1 cellular context compared by ENCODE assay signal in the genomic region with DNA sequence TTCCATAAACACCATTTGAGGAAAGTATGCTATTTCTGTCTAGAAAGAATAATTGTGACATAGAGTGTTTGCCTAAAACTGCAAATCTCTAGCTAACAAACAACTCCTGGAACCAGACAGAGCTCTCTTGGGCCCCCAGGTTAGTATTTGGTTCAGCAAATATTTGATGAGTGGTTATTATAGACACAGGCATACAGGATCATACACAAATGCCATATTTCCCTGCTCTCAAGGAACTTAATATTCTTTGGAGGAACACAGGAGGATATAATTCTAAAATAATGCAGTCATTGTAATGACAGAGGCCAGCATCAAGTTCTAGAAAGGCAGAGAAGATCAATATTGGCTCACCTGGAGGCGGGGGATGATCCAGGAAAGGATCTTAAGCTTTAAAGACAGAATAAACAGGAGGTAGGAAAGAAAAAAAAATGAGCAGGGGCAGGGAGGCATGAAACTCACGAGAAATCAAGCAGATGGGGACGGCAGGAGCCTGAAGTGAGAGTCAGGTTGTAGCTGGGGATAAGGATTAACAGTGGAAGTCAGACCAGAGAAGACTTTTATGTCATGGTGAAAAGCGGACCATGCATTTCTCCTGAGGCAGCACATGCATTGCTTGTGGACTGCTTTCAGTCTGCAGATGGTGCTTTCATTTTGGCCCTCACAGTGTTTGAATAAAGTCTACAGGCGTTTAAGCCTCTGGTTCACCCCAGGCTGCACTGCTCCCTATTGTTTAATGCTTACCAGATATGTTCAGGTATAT.
TF ChIP-seq lines count a peak whose summit lies in the region.

No MANE protein-coding gene starts in this region.

TF ChIP-seq in GM23338, 12 proteins besides CTCF, POLR2A, EP300 and RAD21 (continued from another document):
- TF ChIP-seq, protein P1, sequence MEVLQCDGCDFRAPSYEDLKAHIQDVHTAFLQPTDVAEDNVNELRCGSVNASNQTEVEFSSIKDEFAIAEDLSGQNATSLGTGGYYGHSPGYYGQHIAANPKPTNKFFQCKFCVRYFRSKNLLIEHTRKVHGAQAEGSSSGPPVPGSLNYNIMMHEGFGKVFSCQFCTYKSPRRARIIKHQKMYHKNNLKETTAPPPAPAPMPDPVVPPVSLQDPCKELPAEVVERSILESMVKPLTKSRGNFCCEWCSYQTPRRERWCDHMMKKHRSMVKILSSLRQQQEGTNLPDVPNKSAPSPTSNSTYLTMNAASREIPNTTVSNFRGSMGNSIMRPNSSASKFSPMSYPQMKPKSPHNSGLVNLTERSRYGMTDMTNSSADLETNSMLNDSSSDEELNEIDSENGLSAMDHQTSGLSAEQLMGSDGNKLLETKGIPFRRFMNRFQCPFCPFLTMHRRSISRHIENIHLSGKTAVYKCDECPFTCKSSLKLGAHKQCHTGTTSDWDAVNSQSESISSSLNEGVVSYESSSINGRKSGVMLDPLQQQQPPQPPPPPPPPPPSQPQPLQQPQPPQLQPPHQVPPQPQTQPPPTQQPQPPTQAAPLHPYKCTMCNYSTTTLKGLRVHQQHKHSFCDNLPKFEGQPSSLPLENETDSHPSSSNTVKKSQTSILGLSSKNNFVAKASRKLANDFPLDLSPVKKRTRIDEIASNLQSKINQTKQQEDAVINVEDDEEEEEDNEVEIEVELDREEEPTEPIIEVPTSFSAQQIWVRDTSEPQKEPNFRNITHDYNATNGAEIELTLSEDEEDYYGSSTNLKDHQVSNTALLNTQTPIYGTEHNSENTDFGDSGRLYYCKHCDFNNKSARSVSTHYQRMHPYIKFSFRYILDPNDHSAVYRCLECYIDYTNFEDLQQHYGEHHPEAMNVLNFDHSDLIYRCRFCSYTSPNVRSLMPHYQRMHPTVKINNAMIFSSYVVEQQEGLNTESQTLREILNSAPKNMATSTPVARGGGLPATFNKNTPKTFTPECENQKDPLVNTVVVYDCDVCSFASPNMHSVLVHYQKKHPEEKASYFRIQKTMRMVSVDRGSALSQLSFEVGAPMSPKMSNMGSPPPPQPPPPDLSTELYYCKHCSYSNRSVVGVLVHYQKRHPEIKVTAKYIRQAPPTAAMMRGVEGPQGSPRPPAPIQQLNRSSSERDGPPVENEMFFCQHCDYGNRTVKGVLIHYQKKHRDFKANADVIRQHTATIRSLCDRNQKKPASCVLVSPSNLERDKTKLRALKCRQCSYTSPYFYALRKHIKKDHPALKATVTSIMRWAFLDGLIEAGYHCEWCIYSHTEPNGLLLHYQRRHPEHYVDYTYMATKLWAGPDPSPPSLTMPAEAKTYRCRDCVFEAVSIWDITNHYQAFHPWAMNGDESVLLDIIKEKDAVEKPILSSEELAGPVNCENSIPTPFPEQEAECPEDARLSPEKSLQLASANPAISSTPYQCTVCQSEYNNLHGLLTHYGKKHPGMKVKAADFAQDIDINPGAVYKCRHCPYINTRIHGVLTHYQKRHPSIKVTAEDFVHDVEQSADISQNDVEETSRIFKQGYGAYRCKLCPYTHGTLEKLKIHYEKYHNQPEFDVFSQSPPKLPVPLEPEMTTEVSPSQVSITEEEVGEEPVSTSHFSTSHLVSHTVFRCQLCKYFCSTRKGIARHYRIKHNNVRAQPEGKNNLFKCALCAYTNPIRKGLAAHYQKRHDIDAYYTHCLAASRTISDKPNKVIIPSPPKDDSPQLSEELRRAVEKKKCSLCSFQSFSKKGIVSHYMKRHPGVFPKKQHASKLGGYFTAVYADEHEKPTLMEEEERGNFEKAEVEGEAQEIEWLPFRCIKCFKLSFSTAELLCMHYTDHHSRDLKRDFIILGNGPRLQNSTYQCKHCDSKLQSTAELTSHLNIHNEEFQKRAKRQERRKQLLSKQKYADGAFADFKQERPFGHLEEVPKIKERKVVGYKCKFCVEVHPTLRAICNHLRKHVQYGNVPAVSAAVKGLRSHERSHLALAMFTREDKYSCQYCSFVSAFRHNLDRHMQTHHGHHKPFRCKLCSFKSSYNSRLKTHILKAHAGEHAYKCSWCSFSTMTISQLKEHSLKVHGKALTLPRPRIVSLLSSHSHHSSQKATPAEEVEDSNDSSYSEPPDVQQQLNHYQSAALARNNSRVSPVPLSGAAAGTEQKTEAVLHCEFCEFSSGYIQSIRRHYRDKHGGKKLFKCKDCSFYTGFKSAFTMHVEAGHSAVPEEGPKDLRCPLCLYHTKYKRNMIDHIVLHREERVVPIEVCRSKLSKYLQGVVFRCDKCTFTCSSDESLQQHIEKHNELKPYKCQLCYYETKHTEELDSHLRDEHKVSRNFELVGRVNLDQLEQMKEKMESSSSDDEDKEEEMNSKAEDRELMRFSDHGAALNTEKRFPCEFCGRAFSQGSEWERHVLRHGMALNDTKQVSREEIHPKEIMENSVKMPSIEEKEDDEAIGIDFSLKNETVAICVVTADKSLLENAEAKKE (CRISPR knock-in tag; IDR thresholded peaks at IDR 0.05): no peak
